Comparison of ENCODE assay signal across 1 cellular context in genomic region chr10:69409176-69409495, GRCh38.
A peak's percentile ranks its signal among the peaks of the same experiment; 100 is the strongest.
TF ChIP-seq lines count a peak whose summit lies in the region.

No MANE protein-coding gene starts in this region.

TF ChIP-seq in GM12878, 131 proteins besides CTCF, POLR2A, EP300 and RAD21:
- TF ChIP-seq MAX (IDR thresholded peaks at IDR 0.05; ENCODE audit: low read depth, low read length) (no peak), PKNOX1 (IDR thresholded peaks at IDR 0.05) (peak; percentile 5; the same call in 1 of the 2 replicates), RAD51 (IDR thresholded peaks at IDR 0.05) (peak; percentile 56), GATAD2B (conservative IDR thresholded peaks at IDR 0.05; ENCODE audit: low read depth) (0 out of 2 replicates have a peak, but pooled peaks have one; percentile 14)
TF ChIP-seq in GM12878: peak in this region for 3.
